19 cellular contexts compared by ENCODE assay signal in genomic region chr17:47996201-47996600, GRCh38. TPM values are rescaled to one million over a fixed set of nuclear protein-coding genes. Genes with fewer than 3 reads are reported as not detected.
"Had no signal": no experiment of that assay in that cellular context is flagged by ENCODE, and none has a peak within 500 bp of the region (broad histone marks: within the 10 kb centered on the region; RNA-seq: fewer than 3 reads in every experiment).

No MANE protein-coding gene starts in this region.

- DNase-seq: activated CD4-positive, alpha-beta T cell treated with anti-CD3 and anti-CD28 coated beads for 1 hour; activated CD8-positive, alpha-beta T cell treated with anti-CD3 and anti-CD28 coated beads for 36 hours; activated effector memory CD4-positive, alpha-beta T cell treated with anti-CD3 and anti-CD28 coated beads, Interleukin-2, amount 50 U/mL, for 16 hours; activated T-cell treated with anti-CD3 and anti-CD28 coated beads, Interleukin-2, amount 50 U/mL, for 4 hours; amygdala; heart right ventricle; natural killer cell; stimulated activated CD4-positive, alpha-beta T cell treated with anti-CD3 and anti-CD28 coated beads, Interleukin-1b, Interleukin-23, amount 100 ng/mL, for 48 hours; T-helper 1 cell had no signal

- H3K4me3 ChIP-seq: body of pancreas, coronary artery, heart right ventricle, SK-N-MC, thoracic aorta had no signal

- H3K27me3 Mint-ChIP-seq: activated naive CD8-positive, alpha-beta T cell had no signal

- H3K4me1 Mint-ChIP-seq: central memory CD8-positive, alpha-beta T cell; natural killer cell had no signal

- H3K36me3 Mint-ChIP-seq: activated naive CD8-positive, alpha-beta T cell; natural killer cell had no signal

- H3K4me3 Mint-ChIP-seq: activated CD8-positive, alpha-beta T cell treated with anti-CD3 and anti-CD28 coated beads for 36 hours; activated naive CD8-positive, alpha-beta T cell; activated T-cell treated with anti-CD3 and anti-CD28 coated beads, Interleukin-2, amount 50 U/mL, for 4 hours; central memory CD8-positive, alpha-beta T cell; natural killer cell had no signal

- ATAC-seq: activated CD8-positive, alpha-beta T cell treated with anti-CD3 and anti-CD28 coated beads for 36 hours; activated T-cell treated with anti-CD3 and anti-CD28 coated beads, Interleukin-2, amount 50 U/mL, for 4 hours; heart right ventricle; left lobe of liver; natural killer cell had no signal

- H3K9me3 ChIP-seq: body of pancreas, heart right ventricle, thoracic aorta had no signal

- H3K27me3 ChIP-seq: body of pancreas had no signal

- H3K9me3 Mint-ChIP-seq: activated CD8-positive, alpha-beta T cell treated with anti-CD3 and anti-CD28 coated beads for 36 hours; activated T-cell treated with anti-CD3 and anti-CD28 coated beads, Interleukin-2, amount 50 U/mL, for 4 hours; central memory CD8-positive, alpha-beta T cell; natural killer cell had no signal

- H3K27ac Mint-ChIP-seq: activated CD8-positive, alpha-beta T cell treated with anti-CD3 and anti-CD28 coated beads for 36 hours; activated naive CD8-positive, alpha-beta T cell; natural killer cell had no signal

- H3K27ac ChIP-seq: coronary artery, heart right ventricle, SK-N-MC, thoracic aorta had no signal

- H3K36me3 ChIP-seq: heart right ventricle, thoracic aorta had no signal

RNA-seq across cellular contexts. Expression of gene PRR15L, which starts 38.5 kb away (rescaled TPM):
- total RNA-seq: activated CD8-positive, alpha-beta T cell treated with anti-CD3 and anti-CD28 coated beads for 36 hours; frontal cortex; heart right ventricle; natural killer cell; osteoblast; pulmonary artery endothelial cell had no signal
- polyA plus RNA-seq: heart right ventricle had no signal
